13 cellular contexts compared by ENCODE assay signal in the genomic region with DNA sequence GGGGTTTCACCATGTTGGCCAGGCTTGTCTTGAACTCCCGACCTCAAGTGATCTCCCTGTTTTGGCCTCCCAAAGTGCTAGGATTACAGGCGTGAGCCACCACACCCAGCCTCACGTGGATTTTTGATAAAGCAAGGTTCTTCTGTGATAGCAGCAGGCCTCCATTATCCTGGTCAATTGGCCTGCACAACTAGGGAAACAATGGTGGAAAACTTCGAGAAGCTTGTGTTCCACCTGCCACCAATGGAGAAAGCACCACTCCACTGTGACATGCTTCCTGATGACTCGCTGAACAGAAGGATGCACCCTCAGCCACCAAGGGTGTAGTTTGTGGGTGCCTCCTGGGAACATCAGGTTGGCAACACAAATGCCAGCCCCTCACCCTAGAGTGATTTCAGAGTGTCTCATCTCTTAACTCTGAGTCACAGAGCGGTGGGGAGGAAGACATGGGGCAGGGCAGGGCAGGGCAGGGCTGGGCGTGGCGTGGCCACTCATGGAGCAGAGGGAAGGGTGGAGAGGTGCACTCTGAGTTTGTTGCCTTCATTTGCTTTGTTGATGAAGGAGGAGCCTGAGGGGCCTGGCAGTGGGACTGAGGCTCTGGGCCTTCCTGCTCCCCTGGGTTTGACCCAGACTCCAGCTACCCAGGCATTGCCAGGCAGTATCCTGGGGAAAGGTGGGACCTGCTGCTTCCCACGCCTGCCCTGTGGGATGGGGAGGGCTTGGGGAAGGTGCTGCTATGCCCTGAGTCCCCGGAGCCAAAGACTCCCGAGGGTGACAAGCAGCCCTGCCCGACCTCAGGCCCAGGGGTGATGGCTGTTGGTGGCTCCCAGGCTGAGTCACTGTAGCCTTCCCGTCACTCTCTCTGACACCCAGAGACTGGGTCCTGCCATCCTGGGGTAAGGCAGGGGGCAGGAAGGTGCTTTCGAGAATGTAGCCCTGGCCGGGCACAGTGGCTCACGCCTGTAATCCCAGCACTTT. TPM values are rescaled to one million over a fixed set of nuclear protein-coding genes. Genes with fewer than 3 reads are reported as not detected.
A peak's percentile ranks its signal among the peaks of the same experiment; 100 is the strongest.
DNase-seq lines count a peak whose midpoint lies in the region; ATAC-seq, FAIRE-seq and TF ChIP-seq lines count a peak whose summit lies in the region.
"Had no signal": no experiment of that assay in that cellular context is flagged by ENCODE, and none has a peak within 500 bp of the region (broad histone marks: within the 10 kb centered on the region; RNA-seq: fewer than 3 reads in every experiment).

No MANE protein-coding gene starts in this region.

- TF ChIP-seq POLR2A in A549 (IDR thresholded peaks at IDR 0.05; ENCODE audit: low read length) = no peak

- no peaks in the 10 kb centered on the region for H3K27me3 ChIP-seq in ascending aorta

- CTCF ChIA-PET in A549 (lab: Yijun Ruan, JAX) = interaction anchor here (0.6 to 2.6 kb wide), 9 partner anchors 9 to 1467 kb away, joined by 3 to 9 read pairs (median 3); no protein-coding TSS in a partner anchor

- peak; percentile 43 to 47 for ATAC-seq in A549
- ATAC-seq in GM18502 (IDR thresholded peaks at IDR 0.05; ENCODE audit: poor library complexity, unreplicated experiment) = no peak

- peaks cover 46% of the 10 kb centered on the region for H3K4me1 ChIP-seq in A549
- H3K4me1 ChIP-seq in kidney (ENCODE audit: control insufficient read depth in 1 of 2, insufficient read depth in 1 of 2, low read depth in 1 of 2, low read length in 2 of 2) = peaks cover 3 to 6% of the 10 kb centered on the region in 2 donors
- peaks cover 0 to 5% of the 10 kb centered on the region in 2 donors for H3K4me1 ChIP-seq in ascending aorta

- H3K4me2 ChIP-seq in A549 = peak overlapping the region; percentile 57

- TF ChIP-seq RAD21 in A549 (conservative IDR thresholded peaks at IDR 0.05 in 1 of 2, IDR thresholded peaks at IDR 0.05 in 1 of 2) = no peak

- peak; percentile 62 to 89 for DNase-seq in A549 (ENCODE audit: low read depth in 1 of 2, low spot score in 1 of 2)
- peak; percentile 43 for DNase-seq in HCEC 1CT
- DNase-seq in SK-N-MC (ENCODE audit: low read depth, low spot score) = no peak
- DNase-seq in kidney = peak; percentile 63
- no peak for DNase-seq in ascending aorta (ENCODE audit: low spot score in 2 of 2)
- DNase-seq in D721Med (ENCODE audit: insufficient read length, low spot score) = no peak
- DNase-seq in NCI-H2029 (lab: John Stamatoyannopoulos, UW) = no peak
- DNase-seq: activated CD4-positive, alpha-beta T cell treated with anti-CD3 and anti-CD28 coated beads for 48 hours; C1 segment of cervical spinal cord; NCI-H526; retina; trophoblast cell had no signal

- H3K9ac ChIP-seq in SK-N-MC (ENCODE audit: insufficient read length) (no peak overlapping the region), kidney (ENCODE audit: low read length in 2 of 2) (no peak overlapping the region)

- H3K4me3 ChIP-seq in A549 (no peak overlapping the region), SK-N-MC (no peak overlapping the region), kidney (ENCODE audit: low read length in 2 of 2) (no peak overlapping the region), ascending aorta (no peak overlapping the region)

- no peak for TF ChIP-seq EP300 in A549 (IDR thresholded peaks at IDR 0.05)

- intact Hi-C loops in kidney (cut with DNase I) (no loop called here), ascending aorta (cut with DNase I) (no loop called here)

- no peaks in the 10 kb centered on the region for H3K9me3 ChIP-seq in A549
- H3K9me3 ChIP-seq in SK-N-MC (ENCODE audit: low read depth, low read length) = no peaks in the 10 kb centered on the region
- H3K9me3 ChIP-seq in kidney (ENCODE audit: control insufficient read depth in 1 of 2, low read length in 2 of 2) = no peaks in the 10 kb centered on the region
- no peaks in the 10 kb centered on the region for H3K9me3 ChIP-seq in ascending aorta

- POLR2A ChIA-PET in A549 (lab: Yijun Ruan, JAX) = interaction anchor here (0.6 to 1.8 kb wide), 2 partner anchors 22 to 64 kb away, joined by 3 to 6 read pairs; no protein-coding TSS in a partner anchor

- TF ChIP-seq CTCF in A549 (IDR thresholded peaks at IDR 0.05) (no peak), kidney (IDR thresholded peaks at IDR 0.05; ENCODE audit: borderline replicate concordance, extremely low read depth, insufficient read depth) (no peak), ascending aorta (IDR thresholded peaks at IDR 0.05) (no peak), D721Med (IDR thresholded peaks at IDR 0.05; ENCODE audit: insufficient read depth, missing control alignments) (no peak)

- FAIRE-seq in A549 (lab: Jason Lieb, UNC) = no peak
- no peak for FAIRE-seq in kidney (lab: Jason Lieb, UNC)
- FAIRE-seq in D721Med (lab: Jason Lieb, UNC) = no peak

- WGBS in A549 (ENCODE audit: missing lambda C conversion rate) = 39% methylated on average over 14 of the region's 16 CpGs

- peak overlapping the region; percentile 85 to 88 for H3K27ac ChIP-seq in A549
- H3K27ac ChIP-seq in SK-N-MC = peak overlapping the region; percentile 66
- no peak overlapping the region for H3K27ac ChIP-seq in kidney (ENCODE audit: low read depth in 2 of 2, low read length in 2 of 2)
- H3K27ac ChIP-seq in ascending aorta = no peak overlapping the region

- no peaks in the 10 kb centered on the region for H3K36me3 ChIP-seq in SK-N-MC (ENCODE audit: insufficient read depth, low read length)
- H3K36me3 ChIP-seq in kidney (ENCODE audit: control insufficient read depth in 1 of 2, insufficient read depth in 2 of 2, low read length in 2 of 2) = no peaks in the 10 kb centered on the region
- H3K36me3 ChIP-seq in ascending aorta = no peaks in the 10 kb centered on the region

TF ChIP-seq in A549, 52 proteins besides CTCF, POLR2A, EP300 and RAD21 (continues in another document):
- TF ChIP-seq POLR2AphosphoS2 (conservative IDR thresholded peaks at IDR 0.05; ENCODE audit: low read length) = no peak
- TF ChIP-seq RFX5 (IDR thresholded peaks at IDR 0.05) = no peak
- TF ChIP-seq ZNF302 (CRISPR knock-in tag; IDR thresholded peaks at IDR 0.05) = 0 out of 2 replicates have a peak, but pooled peaks have one; percentile 38
- TF ChIP-seq FOSL2 (IDR thresholded peaks at IDR 0.05) = peak; percentile 27; the same call in 1 of the 2 replicates
- peak; percentile 83 for TF ChIP-seq FOSL2 (CRISPR knock-in tag; IDR thresholded peaks at IDR 0.05)
- no peak for TF ChIP-seq TP53 (CRISPR knock-in tag; IDR thresholded peaks at IDR 0.05)
- TF ChIP-seq PHF8 (IDR thresholded peaks at IDR 0.05; ENCODE audit: borderline replicate concordance, low read depth) = no peak
- no peak for TF ChIP-seq HOXA7 (CRISPR knock-in tag; IDR thresholded peaks at IDR 0.05)
- no peak for TF ChIP-seq RARB (CRISPR knock-in tag; IDR thresholded peaks at IDR 0.05)
- no peak for TF ChIP-seq CBX8 (IDR thresholded peaks at IDR 0.05)
- TF ChIP-seq HOXB13 (CRISPR knock-in tag; IDR thresholded peaks at IDR 0.05; ENCODE audit: low read depth) = 0 out of 2 replicates have a peak, but pooled peaks have one; percentile 52
- TF ChIP-seq FOXS1 (CRISPR knock-in tag; IDR thresholded peaks at IDR 0.05) = peak; percentile 64; the same call in 1 of the 2 replicates
- TF ChIP-seq, protein P1, sequence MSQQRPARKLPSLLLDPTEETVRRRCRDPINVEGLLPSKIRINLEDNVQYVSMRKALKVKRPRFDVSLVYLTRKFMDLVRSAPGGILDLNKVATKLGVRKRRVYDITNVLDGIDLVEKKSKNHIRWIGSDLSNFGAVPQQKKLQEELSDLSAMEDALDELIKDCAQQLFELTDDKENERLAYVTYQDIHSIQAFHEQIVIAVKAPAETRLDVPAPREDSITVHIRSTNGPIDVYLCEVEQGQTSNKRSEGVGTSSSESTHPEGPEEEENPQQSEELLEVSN (IDR thresholded peaks at IDR 0.05; ENCODE audit: borderline replicate concordance, low read depth) = no peak
- 0 out of 2 replicates have a peak, but pooled peaks have one; percentile 51 for TF ChIP-seq FOSB (CRISPR knock-in tag; IDR thresholded peaks at IDR 0.05)
- TF ChIP-seq RCOR1 (IDR thresholded peaks at IDR 0.05; ENCODE audit: low read depth, low read length) = no peak
- no peak for TF ChIP-seq GATA3 (IDR thresholded peaks at IDR 0.05; ENCODE audit: borderline replicate concordance)
- TF ChIP-seq HOXB5 (CRISPR knock-in tag; IDR thresholded peaks at IDR 0.05) = no peak
- TF ChIP-seq, protein P2, sequence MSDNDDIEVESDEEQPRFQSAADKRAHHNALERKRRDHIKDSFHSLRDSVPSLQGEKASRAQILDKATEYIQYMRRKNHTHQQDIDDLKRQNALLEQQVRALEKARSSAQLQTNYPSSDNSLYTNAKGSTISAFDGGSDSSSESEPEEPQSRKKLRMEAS (IDR thresholded peaks at IDR 0.05) = peak; percentile 79
- TF ChIP-seq NR3C1 (IDR thresholded peaks at IDR 0.05) = no peak
- no peak for TF ChIP-seq RNF2 (IDR thresholded peaks at IDR 0.05; ENCODE audit: borderline replicate concordance, low read depth)

RNA-seq across cellular contexts. Expression of a gene that starts 18.0 kb away (rescaled TPM):
- polyA plus RNA-seq in A549 (2011; rRNA removed) = 6.3 and 7.5 TPM in 2 replicates
- polyA plus RNA-seq in A549 (2012; cell fraction: cytosol; rRNA removed) = 25.6 and 37.7 TPM in 2 replicates
- 56.7 and 92.9 TPM in 2 replicates for polyA plus RNA-seq in A549 (2012; cell fraction: nucleus; rRNA removed)
- polyA plus RNA-seq in A549 (2017; fragmentation: RNase III; extraction: RNeasy Plus Mini Kit Qiagen cat#74134 plus additional on column Dnase treatment) = 8.7 to 12.4 TPM (median 11.8 TPM) in 3 replicates
- polyA minus RNA-seq in A549 (2011; rRNA and poly(A)+ RNA removed) = 5.0 and 6.9 TPM in 2 replicates
- 18.7 TPM for total RNA-seq in kidney
- 26.0 TPM for polyA plus RNA-seq in kidney (ENCODE audit: insufficient read depth, low read depth, low replicate concordance)
- total RNA-seq in ascending aorta = 118 TPM

Comparison
In these comparisons a context has a peak if more than half of its experiments do, and no peak if none do; other contexts are left out.
1. DNase-seq: peak in A549 (2 of 2), HCEC 1CT (single experiment) and kidney (single experiment); none in SK-N-MC (single experiment), ascending aorta (0 of 2), D721Med (single experiment) and NCI-H2029 (single experiment).
2. H3K27ac ChIP-seq: peak in A549 (2 of 2) and SK-N-MC (single experiment); none in kidney (0 of 2) and ascending aorta (0 of 2).